Comparison of ENCODE assay signal across 1 cellular context in genomic region chr19:55696301-55697068, GRCh38.
TF ChIP-seq lines count a peak whose summit lies in the region.

No MANE protein-coding gene starts in this region.

TF ChIP-seq in K562, 482 proteins besides CTCF, POLR2A, EP300 and RAD21:
- TF ChIP-seq STAG1 (CRISPR knock-in tag; IDR thresholded peaks at IDR 0.05; ENCODE audit: borderline replicate concordance) (no peak), ZC3H4 (CRISPR knock-in tag; IDR thresholded peaks at IDR 0.05; ENCODE audit: borderline replicate concordance) (no peak), POLR2G (IDR thresholded peaks at IDR 0.05; ENCODE audit: low read depth, low read length) (0 out of 2 replicates have a peak, but pooled peaks have one; percentile 44)
